Comparison of ENCODE assay signal across 8 cellular contexts in the genomic region with DNA sequence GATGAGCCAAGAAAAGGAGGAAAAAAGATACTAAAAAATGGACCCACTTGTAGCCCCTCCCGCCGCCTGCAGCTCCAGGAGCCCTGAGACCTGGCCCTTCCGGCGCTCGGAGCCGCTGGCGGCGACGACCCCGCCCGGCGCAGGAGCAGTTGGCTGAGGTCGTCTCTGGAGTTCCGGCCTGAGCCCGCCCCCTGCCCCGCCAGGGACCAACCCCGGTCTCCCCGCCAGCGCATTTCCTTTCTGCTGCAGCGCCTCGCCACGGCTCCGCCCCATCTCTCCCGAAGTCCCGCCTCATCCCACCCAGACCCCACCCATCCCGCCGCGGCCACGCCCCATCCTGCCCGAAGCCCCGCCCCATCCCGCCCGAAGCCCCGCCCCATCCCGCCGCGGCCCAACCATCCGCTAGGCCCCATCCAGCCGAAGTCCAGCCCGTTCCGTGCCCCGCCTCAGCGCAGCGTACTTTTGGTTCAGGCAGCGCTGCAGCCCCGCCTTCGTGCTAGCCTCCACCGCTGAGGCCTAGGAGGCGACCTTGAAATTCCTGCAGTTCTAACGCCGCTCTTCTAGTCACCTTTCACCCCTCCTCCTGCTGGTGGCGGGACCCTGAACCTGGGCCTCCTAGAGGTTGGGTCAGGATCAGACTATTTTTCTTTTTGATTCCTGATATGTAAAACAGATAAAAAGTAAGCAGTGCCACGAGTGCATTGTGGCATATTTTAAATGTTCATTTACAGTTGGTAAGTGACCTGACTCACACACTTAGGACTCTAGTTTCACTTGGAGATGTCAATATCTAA. TPM values are rescaled to one million over a fixed set of nuclear protein-coding genes. Genes with fewer than 3 reads are reported as not detected.
DNase-seq lines count a peak whose midpoint lies in the region; ATAC-seq and TF ChIP-seq lines count a peak whose summit lies in the region.

A gene with protein sequence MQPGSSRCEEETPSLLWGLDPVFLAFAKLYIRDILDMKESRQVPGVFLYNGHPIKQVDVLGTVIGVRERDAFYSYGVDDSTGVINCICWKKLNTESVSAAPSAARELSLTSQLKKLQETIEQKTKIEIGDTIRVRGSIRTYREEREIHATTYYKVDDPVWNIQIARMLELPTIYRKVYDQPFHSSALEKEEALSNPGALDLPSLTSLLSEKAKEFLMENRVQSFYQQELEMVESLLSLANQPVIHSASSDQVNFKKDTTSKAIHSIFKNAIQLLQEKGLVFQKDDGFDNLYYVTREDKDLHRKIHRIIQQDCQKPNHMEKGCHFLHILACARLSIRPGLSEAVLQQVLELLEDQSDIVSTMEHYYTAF (minus strand): TSS at position 132 of the 794 bp plus-strand sequence. CDS start 590 bp downstream, outside the sequence.

- peak within 1 kb of the TSS; percentile 97 for H2AFZ ChIP-seq in DND-41 (ENCODE audit: low read depth, low read length)
- peak within 1 kb of the TSS; percentile 94 for H2AFZ ChIP-seq in Karpas-422 (ENCODE audit: low read length)

- peaks cover 36% of the 10 kb centered on the region for H3K4me1 Mint-ChIP-seq in activated T-helper 1 cell treated with anti-CD3 and anti-CD28 coated beads, Interleukin-12 subunit alpha, Interleukin-12 subunit beta, Interleukin-2, Interleukin-4 antibody, amounts not matched to agents 30 ng/mL and 10 ng/mL and 1 ng/mL, durations not matched to agents 14 hours and 24 hours and 36 hours (ENCODE audit: low read depth)
- peaks cover 15 to 44% (median 38%) of the 10 kb centered on the region in 7 donors for H3K4me1 Mint-ChIP-seq in naive thymus-derived CD4-positive, alpha-beta T cell
- peaks cover 6 to 27% of the 10 kb centered on the region in 2 donors for H3K4me1 Mint-ChIP-seq in stimulated activated naive B cell treated with anti-CD40 and anti-IgM and Interleukin-4, amounts not matched to agents 10 μg/mL and 1 μg/mL and 100 μg/mL, for 72 hours

- DNase-seq in DND-41 (peak; percentile 97), Karpas-422 (peak; percentile 98), RKO (ENCODE audit: low spot score) (peak; percentile 95), fibroblast of gingiva (ENCODE audit: low read depth) (peak; percentile 97)
- peak; percentile 94 for DNase-seq in activated T-helper 1 cell treated with anti-CD3 and anti-CD28 coated beads, Interleukin-12 subunit alpha, Interleukin-12 subunit beta, Interleukin-2, Interleukin-4 antibody, amounts not matched to agents 30 ng/mL and 10 ng/mL and 1 ng/mL, durations not matched to agents 14 hours and 24 hours and 36 hours (ENCODE audit: low spot score)
- peak; percentile 81 to 95 (median 94) for DNase-seq in naive thymus-derived CD4-positive, alpha-beta T cell
- peak; percentile 95 for DNase-seq in stimulated activated naive B cell treated with anti-CD40 and anti-IgM and Interleukin-4, amounts not matched to agents 10 μg/mL and 1 μg/mL and 100 μg/mL, for 72 hours

- H3K4me2 ChIP-seq in DND-41 (ENCODE audit: insufficient read depth, low read length): peak within 1 kb of the TSS; percentile 97
- H3K4me2 ChIP-seq in Karpas-422 (ENCODE audit: low read depth, low read length, poor library complexity, severe bottlenecking): peak within 1 kb of the TSS; percentile 87

- H3K9me3 ChIP-seq in DND-41 (ENCODE audit: insufficient read depth, low read length, severe bottlenecking): peaks cover 6% of the 10 kb centered on the region
- H3K9me3 ChIP-seq in Karpas-422 (ENCODE audit: low read length): peaks cover 11% of the 10 kb centered on the region; the same call in 1 of the 2 replicates
- H3K9me3 ChIP-seq in naive thymus-derived CD4-positive, alpha-beta T cell (ENCODE audit: control insufficient read depth in 2 of 3, low read length in 3 of 3): peaks cover 0 to 9% (median 0%) of the 10 kb centered on the region in 3 experiments

- peak; percentile 45 for TF ChIP-seq CTCF in DND-41 (IDR thresholded peaks at IDR 0.05; ENCODE audit: borderline replicate concordance, extremely low read depth, low read length, poor library complexity, severe bottlenecking)

- intact Hi-C loops in activated T-helper 1 cell treated with anti-CD3 and anti-CD28 coated beads, Interleukin-12 subunit alpha, Interleukin-12 subunit beta, Interleukin-2, Interleukin-4 antibody, amounts not matched to agents 30 ng/mL and 10 ng/mL and 1 ng/mL, durations not matched to agents 14 hours and 24 hours and 36 hours (cut with micrococcal nuclease): loop anchor here (1.0 to 10.0 kb wide), 9 partner anchors 10 to 1203 kb away; partner anchors contain the start of genes ARL3, CFAP43, CFAP58 and CNNM2
- intact Hi-C loops in naive thymus-derived CD4-positive, alpha-beta T cell (cut with micrococcal nuclease): loop anchor here (1.0 to 10.0 kb wide), 15 partner anchors 10 to 1413 kb away; partner anchors contain the start of genes CFAP43 (in 2 of the 2), GSTO2 (in 2 of the 2), SLK (in 2 of the 2) and TAF5 (in 2 of the 2)

- ATAC-seq in DND-41 (ENCODE audit: insufficient read depth, low read depth) (peak; percentile 93), GM21825 (IDR thresholded peaks at IDR 0.05; ENCODE audit: unreplicated experiment) (peak; percentile 92)
- ATAC-seq in naive thymus-derived CD4-positive, alpha-beta T cell: peak; percentile 97
- peak; percentile 92 to 95 for ATAC-seq in stimulated activated naive B cell treated with anti-CD40 and anti-IgM and Interleukin-4, amounts not matched to agents 10 μg/mL and 1 μg/mL and 100 μg/mL, for 72 hours (replicated peaks)

- H3K9ac ChIP-seq in DND-41 (ENCODE audit: low read depth, low read length): peak within 1 kb of the TSS; percentile 91
- peak within 1 kb of the TSS; percentile 93 for H3K9ac ChIP-seq in Karpas-422 (ENCODE audit: low read length)

- CTCF ChIA-PET in naive thymus-derived CD4-positive, alpha-beta T cell (lab: Charles Lee): no interaction called here

- POLR2A ChIA-PET in naive thymus-derived CD4-positive, alpha-beta T cell (lab: Charles Lee): interaction anchor here (0.9 to 3.6 kb wide), 4 partner anchors 10 to 204 kb away, joined by 3 to 26 read pairs (median 10); partner anchors contain the start of gene SFR1

- H3K79me2 ChIP-seq in DND-41 (ENCODE audit: insufficient read depth, low read length): peaks cover 32% of the 10 kb centered on the region
- H3K79me2 ChIP-seq in Karpas-422 (ENCODE audit: low read length): peaks cover 34% of the 10 kb centered on the region

- peaks cover 15% of the 10 kb centered on the region for H3K36me3 ChIP-seq in DND-41 (ENCODE audit: insufficient read depth, low read length)
- H3K36me3 ChIP-seq in Karpas-422 (ENCODE audit: insufficient read depth, low read length): peaks cover 12% of the 10 kb centered on the region
- H3K36me3 ChIP-seq in naive thymus-derived CD4-positive, alpha-beta T cell (ENCODE audit: control insufficient read depth in 2 of 3, insufficient read depth in 3 of 3, low read length in 3 of 3): no peaks in the 10 kb centered on the region

- peaks cover 9% of the 10 kb centered on the region for H3K9me3 Mint-ChIP-seq in activated T-helper 1 cell treated with anti-CD3 and anti-CD28 coated beads, Interleukin-12 subunit alpha, Interleukin-12 subunit beta, Interleukin-2, Interleukin-4 antibody, amounts not matched to agents 30 ng/mL and 10 ng/mL and 1 ng/mL, durations not matched to agents 14 hours and 24 hours and 36 hours
- H3K9me3 Mint-ChIP-seq in naive thymus-derived CD4-positive, alpha-beta T cell: peaks cover 0 to 15% (median 6%) of the 10 kb centered on the region in 11 donors
- peaks cover 0 to 1% of the 10 kb centered on the region in 2 donors for H3K9me3 Mint-ChIP-seq in stimulated activated naive B cell treated with anti-CD40 and anti-IgM and Interleukin-4, amounts not matched to agents 10 μg/mL and 1 μg/mL and 100 μg/mL, for 72 hours

- H3K4me3 ChIP-seq in DND-41 (ENCODE audit: low read depth in 1 of 2, low read length in 2 of 2): peak within 1 kb of the TSS; percentile 72 to 86
- peak within 1 kb of the TSS; percentile 82 for H3K4me3 ChIP-seq in Karpas-422 (ENCODE audit: low read length)
- H3K4me3 ChIP-seq in naive thymus-derived CD4-positive, alpha-beta T cell (ENCODE audit: low read length): peak within 1 kb of the TSS; percentile 89

- peak within 1 kb of the TSS; percentile 94 for H3K27ac Mint-ChIP-seq in activated T-helper 1 cell treated with anti-CD3 and anti-CD28 coated beads, Interleukin-12 subunit alpha, Interleukin-12 subunit beta, Interleukin-2, Interleukin-4 antibody, amounts not matched to agents 30 ng/mL and 10 ng/mL and 1 ng/mL, durations not matched to agents 14 hours and 24 hours and 36 hours
- H3K27ac Mint-ChIP-seq in naive thymus-derived CD4-positive, alpha-beta T cell: peak within 1 kb of the TSS; percentile 95 to 99 (median 97)
- H3K27ac Mint-ChIP-seq in stimulated activated naive B cell treated with anti-CD40 and anti-IgM and Interleukin-4, amounts not matched to agents 10 μg/mL and 1 μg/mL and 100 μg/mL, for 72 hours: peak within 1 kb of the TSS; percentile 98

- no peaks in the 10 kb centered on the region for H4K20me1 ChIP-seq in DND-41 (ENCODE audit: insufficient read depth, low read length)
- H4K20me1 ChIP-seq in Karpas-422 (ENCODE audit: insufficient read depth, low read depth, low read length): no peaks in the 10 kb centered on the region

- H3K27me3 Mint-ChIP-seq in activated T-helper 1 cell treated with anti-CD3 and anti-CD28 coated beads, Interleukin-12 subunit alpha, Interleukin-12 subunit beta, Interleukin-2, Interleukin-4 antibody, amounts not matched to agents 30 ng/mL and 10 ng/mL and 1 ng/mL, durations not matched to agents 14 hours and 24 hours and 36 hours (ENCODE audit: insufficient read depth): no peaks in the 10 kb centered on the region
- H3K27me3 Mint-ChIP-seq in naive thymus-derived CD4-positive, alpha-beta T cell: no peaks in the 10 kb centered on the region
- H3K27me3 Mint-ChIP-seq in stimulated activated naive B cell treated with anti-CD40 and anti-IgM and Interleukin-4, amounts not matched to agents 10 μg/mL and 1 μg/mL and 100 μg/mL, for 72 hours: no peaks in the 10 kb centered on the region

- H3K36me3 Mint-ChIP-seq in activated T-helper 1 cell treated with anti-CD3 and anti-CD28 coated beads, Interleukin-12 subunit alpha, Interleukin-12 subunit beta, Interleukin-2, Interleukin-4 antibody, amounts not matched to agents 30 ng/mL and 10 ng/mL and 1 ng/mL, durations not matched to agents 14 hours and 24 hours and 36 hours (ENCODE audit: low read depth): peaks cover 11% of the 10 kb centered on the region
- peaks cover 0 to 23% (median 18%) of the 10 kb centered on the region in 5 donors for H3K36me3 Mint-ChIP-seq in naive thymus-derived CD4-positive, alpha-beta T cell
- peaks cover 14 to 23% of the 10 kb centered on the region in 2 donors for H3K36me3 Mint-ChIP-seq in stimulated activated naive B cell treated with anti-CD40 and anti-IgM and Interleukin-4, amounts not matched to agents 10 μg/mL and 1 μg/mL and 100 μg/mL, for 72 hours

- peak within 1 kb of the TSS; percentile 93 for H3K4me3 Mint-ChIP-seq in activated T-helper 1 cell treated with anti-CD3 and anti-CD28 coated beads, Interleukin-12 subunit alpha, Interleukin-12 subunit beta, Interleukin-2, Interleukin-4 antibody, amounts not matched to agents 30 ng/mL and 10 ng/mL and 1 ng/mL, durations not matched to agents 14 hours and 24 hours and 36 hours
- H3K4me3 Mint-ChIP-seq in naive thymus-derived CD4-positive, alpha-beta T cell: peak within 1 kb of the TSS; percentile 88 to 99 (median 97)
- peak within 1 kb of the TSS; percentile 93 to 97 for H3K4me3 Mint-ChIP-seq in stimulated activated naive B cell treated with anti-CD40 and anti-IgM and Interleukin-4, amounts not matched to agents 10 μg/mL and 1 μg/mL and 100 μg/mL, for 72 hours

- peak within 1 kb of the TSS; percentile 95 for H3K27ac ChIP-seq in DND-41 (ENCODE audit: low read length)
- peak within 1 kb of the TSS; percentile 46 for H3K27ac ChIP-seq in Karpas-422 (ENCODE audit: low read length)
- peak within 1 kb of the TSS; percentile 79 for H3K27ac ChIP-seq in naive thymus-derived CD4-positive, alpha-beta T cell (ENCODE audit: low read depth, low read length)

- no peaks in the 10 kb centered on the region for H3K27me3 ChIP-seq in DND-41 (ENCODE audit: insufficient read depth, low read length, poor library complexity)
- H3K27me3 ChIP-seq in Karpas-422 (ENCODE audit: low read length): no peaks in the 10 kb centered on the region
- no peaks in the 10 kb centered on the region for H3K27me3 ChIP-seq in naive thymus-derived CD4-positive, alpha-beta T cell (ENCODE audit: control insufficient read depth in 2 of 2, insufficient read depth in 2 of 2, low read length in 2 of 2)

- H3K9me2 ChIP-seq in Karpas-422 (replicated peaks; ENCODE audit: insufficient read depth, low read length): no peaks in the 10 kb centered on the region

- H3K4me1 ChIP-seq in DND-41 (ENCODE audit: insufficient read depth, low read length) (peaks cover 34% of the 10 kb centered on the region), Karpas-422 (ENCODE audit: low read length) (peaks cover 26% of the 10 kb centered on the region)
- peaks cover 28 to 31% of the 10 kb centered on the region in 2 donors for H3K4me1 ChIP-seq in naive thymus-derived CD4-positive, alpha-beta T cell (ENCODE audit: control insufficient read depth in 2 of 2, insufficient read depth in 2 of 2, low read length in 2 of 2)

RNA-seq across cellular contexts. Expression of the gene that starts here (rescaled TPM):
- total RNA-seq in Karpas-422 (2014; rRNA removed; shearing (Covaris generic); ENCODE audit: low replicate concordance): 35.0 and 38.6 TPM in 2 replicates
- total RNA-seq in activated T-helper 1 cell treated with anti-CD3 and anti-CD28 coated beads, Interleukin-12 subunit alpha, Interleukin-12 subunit beta, Interleukin-2, Interleukin-4 antibody, amounts not matched to agents 30 ng/mL and 10 ng/mL and 1 ng/mL, durations not matched to agents 14 hours and 24 hours and 36 hours: 19.4 and 20.0 TPM in 2 replicates
- total RNA-seq in naive thymus-derived CD4-positive, alpha-beta T cell: 10 to 100 TPM; 28.8 to 42.6 (median 34.8) TPM
- polyA plus RNA-seq in naive thymus-derived CD4-positive, alpha-beta T cell: 10 to 100 TPM; 71.5 to 83.7 TPM

Comparison
In these comparisons a context has a peak if more than half of its experiments do, and no peak if none do; other contexts are left out.
1. Peak in every context shown above with its lines: DNase-seq, ATAC-seq, H3K4me3 ChIP-seq and H3K27ac ChIP-seq.